ENCODE assay signal across 22 cellular contexts in the genomic region with DNA sequence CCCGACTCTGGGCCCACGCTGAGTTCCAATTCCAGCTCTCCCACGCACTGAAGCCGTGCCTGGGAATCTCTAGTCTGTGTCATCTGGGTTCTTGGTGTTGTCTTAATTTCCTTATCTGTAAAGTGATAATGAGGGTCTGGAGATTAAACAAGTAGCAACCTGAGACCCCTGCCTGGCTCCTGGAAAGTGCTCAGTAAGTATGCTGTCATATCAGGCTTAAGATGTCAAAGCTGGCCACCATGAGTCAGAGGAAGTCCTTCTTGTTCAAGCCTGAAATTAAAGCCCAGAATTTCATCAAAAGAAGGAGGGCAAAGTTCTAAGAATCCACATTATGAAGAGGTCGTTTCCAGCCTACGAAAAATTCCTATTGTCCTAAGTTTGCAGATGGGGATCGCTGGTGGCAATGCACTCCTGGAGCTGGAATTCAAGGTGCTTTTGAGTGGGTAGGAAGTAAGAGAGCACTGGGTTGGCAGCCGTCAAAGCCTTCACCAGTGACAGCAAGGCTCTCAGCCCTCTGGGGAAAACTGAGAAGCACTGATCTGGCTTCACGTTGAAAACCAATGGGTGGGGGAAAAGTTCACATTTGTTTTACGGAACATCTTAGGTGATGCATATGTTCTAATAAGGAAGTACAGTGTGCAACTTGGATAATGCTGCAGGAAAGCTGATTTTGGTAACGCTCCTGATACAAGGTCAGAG. TPM values are rescaled to one million over a fixed set of nuclear protein-coding genes. Genes with fewer than 3 reads are reported as not detected.
DNase-seq lines count a peak whose midpoint lies in the region; ATAC-seq and TF ChIP-seq lines count a peak whose summit lies in the region.
"Had no signal": no experiment of that assay in that cellular context is flagged by ENCODE, and none has a peak within 500 bp of the region (broad histone marks: within the 10 kb centered on the region; RNA-seq: fewer than 3 reads in every experiment).

No MANE protein-coding gene starts in this region.

- H3K27me3 ChIP-seq in PC-3 (ENCODE audit: low read length) (no peaks in the 10 kb centered on the region), endodermal cell (ENCODE audit: control insufficient read depth, insufficient read depth, low read length, poor library complexity, severe bottlenecking) (no peaks in the 10 kb centered on the region), mesenchymal stem cell (ENCODE audit: control insufficient read depth in 1 of 2, insufficient read depth in 1 of 2, low read length in 2 of 2) (no peaks in the 10 kb centered on the region)
- H3K27me3 ChIP-seq in naive thymus-derived CD4-positive, alpha-beta T cell (ENCODE audit: control insufficient read depth in 2 of 2, insufficient read depth in 2 of 2, low read length in 2 of 2): no peaks in the 10 kb centered on the region
- H3K27me3 ChIP-seq: heart left ventricle, stomach, tibial artery had no signal

- H3K36me3 ChIP-seq in PC-3 (ENCODE audit: low read depth, low read length) (peaks cover 21% of the 10 kb centered on the region; the same call in 1 of the 2 replicates), endodermal cell (ENCODE audit: control insufficient read depth, insufficient read depth, low read length) (peaks cover 29% of the 10 kb centered on the region), mesenchymal stem cell (ENCODE audit: control insufficient read depth in 1 of 2, insufficient read depth in 2 of 2, low read depth in 1 of 2, low read length in 2 of 2) (peaks cover 37 to 89% of the 10 kb centered on the region in 2 experiments)
- peaks cover 4 to 75% (median 11%) of the 10 kb centered on the region in 3 experiments for H3K36me3 ChIP-seq in naive thymus-derived CD4-positive, alpha-beta T cell (ENCODE audit: control insufficient read depth in 2 of 3, insufficient read depth in 3 of 3, low read length in 3 of 3)

- no peak overlapping the region for H3K4me3 Mint-ChIP-seq in endodermal cell
- no peak overlapping the region for H3K4me3 Mint-ChIP-seq in naive thymus-derived CD4-positive, alpha-beta T cell
- H3K4me3 Mint-ChIP-seq: activated CD4-positive, alpha-beta memory T cell treated with anti-CD3 and anti-CD28 coated beads, Interleukin-2, amount 10 ng/mL, durations not matched to agents 7 days and 5 days; IgD-negative memory B cell; mesothelial cell of epicardium had no signal

- H3K4me3 ChIP-seq in PC-3 (ENCODE audit: low read length): no peak overlapping the region
- peak overlapping the region; percentile 44 for H3K4me3 ChIP-seq in endodermal cell (ENCODE audit: low read length)
- no peak overlapping the region for H3K4me3 ChIP-seq in mesenchymal stem cell (ENCODE audit: insufficient read depth in 1 of 2, low read depth in 1 of 2, low read length in 2 of 2)
- no peak overlapping the region for H3K4me3 ChIP-seq in naive thymus-derived CD4-positive, alpha-beta T cell (ENCODE audit: low read length)
- H3K4me3 ChIP-seq: heart left ventricle, stomach, tibial artery had no signal

- peak overlapping the region; percentile 37 for H3K27ac Mint-ChIP-seq in endodermal cell
- H3K27ac Mint-ChIP-seq in naive thymus-derived CD4-positive, alpha-beta T cell: peak overlapping the region in 4 of 9 donors; percentile 26 to 60 (median 33)
- H3K27ac Mint-ChIP-seq: activated CD4-positive, alpha-beta memory T cell treated with anti-CD3 and anti-CD28 coated beads, Interleukin-2, amount 10 ng/mL, durations not matched to agents 7 days and 5 days; IgD-negative memory B cell; mesothelial cell of epicardium had no signal

- H2BK120ac ChIP-seq in mesenchymal stem cell (ENCODE audit: low read depth, low read length): no peak overlapping the region

- H3F3A ChIP-seq in PC-3 (ENCODE audit: low read length, unreplicated experiment): no peaks in the 10 kb centered on the region

- ATAC-seq in PC-3: no peak; the same call in 1 of the 2 replicates
- no peak for ATAC-seq in naive thymus-derived CD4-positive, alpha-beta T cell
- ATAC-seq: heart left ventricle, sciatic nerve had no signal

- POLR2A ChIA-PET in PC-3 (lab: Charles Lee; ENCODE audit: unreplicated experiment): interaction anchor here (0.6 kb wide), 1 partner anchor 48 kb away, joined by 3 read pairs; no protein-coding TSS in a partner anchor
- POLR2A ChIA-PET in naive thymus-derived CD4-positive, alpha-beta T cell (lab: Charles Lee): interaction anchor here (0.7 kb wide), 1 partner anchor 32 kb away, joined by 3 read pairs; no protein-coding TSS in a partner anchor

- H3K18ac ChIP-seq in mesenchymal stem cell (ENCODE audit: low read depth in 1 of 2, low read length in 2 of 2): no peak overlapping the region

- no peak overlapping the region for H4K8ac ChIP-seq in mesenchymal stem cell (ENCODE audit: low read length)

- no peak overlapping the region for H2BK5ac ChIP-seq in mesenchymal stem cell (ENCODE audit: low read depth, low read length, poor library complexity, severe bottlenecking)

- peaks cover 14% of the 10 kb centered on the region for H3K4me1 Mint-ChIP-seq in endodermal cell
- peaks cover 0 to 12% (median 0%) of the 10 kb centered on the region in 7 donors for H3K4me1 Mint-ChIP-seq in naive thymus-derived CD4-positive, alpha-beta T cell
- H3K4me1 Mint-ChIP-seq: IgD-negative memory B cell, mesothelial cell of epicardium had no signal

- H2AFZ ChIP-seq in PC-3 (ENCODE audit: low read length) (no peak overlapping the region), mesenchymal stem cell (ENCODE audit: low read depth, low read length) (no peak overlapping the region)

- H2AK5ac ChIP-seq in mesenchymal stem cell (ENCODE audit: low read length, severe bottlenecking): no peak overlapping the region

- H3K4me1 ChIP-seq in PC-3 (ENCODE audit: insufficient read depth, low read length) (peaks cover 9% of the 10 kb centered on the region), endodermal cell (ENCODE audit: control insufficient read depth, insufficient read depth, low read length) (no peaks in the 10 kb centered on the region), mesenchymal stem cell (ENCODE audit: control insufficient read depth, insufficient read depth, low read depth, low read length) (peaks cover 2% of the 10 kb centered on the region)
- H3K4me1 ChIP-seq in naive thymus-derived CD4-positive, alpha-beta T cell (ENCODE audit: control insufficient read depth in 2 of 2, insufficient read depth in 2 of 2, low read length in 2 of 2): no peaks in the 10 kb centered on the region
- H3K4me1 ChIP-seq: stomach, tibial artery had no signal

- 87 to 91% methylated on average over 6 to 11 of the region's 11 CpGs for WGBS in endodermal cell (ENCODE audit: insufficient coverage in 1 of 2, insufficient read length in 1 of 2), 2 experiments
- 88% methylated on average over 11 of the region's 11 CpGs for WGBS in mesenchymal stem cell

- H3K4me2 ChIP-seq in PC-3 (ENCODE audit: low read length): no peak overlapping the region
- no peak overlapping the region for H3K4me2 ChIP-seq in mesenchymal stem cell (ENCODE audit: low read length, poor library complexity, severe bottlenecking)

- TF ChIP-seq CTCF in PC-3 (conservative IDR thresholded peaks at IDR 0.05; ENCODE audit: low read depth, low read length): no peak
- no peak for TF ChIP-seq CTCF in endodermal cell (conservative IDR thresholded peaks at IDR 0.05)

- DNase-seq in ELR (ENCODE audit: low read depth) (peak; percentile 15), PC-3 (peak; percentile 13), endodermal cell (no peak), mesenchymal stem cell (peak; percentile 13), NCI-H2171 (lab: John Stamatoyannopoulos, UW) (no peak)
- no peak for DNase-seq in naive thymus-derived CD4-positive, alpha-beta T cell
- DNase-seq in stimulated activated CD4-positive, alpha-beta T cell treated with anti-CD3 and anti-CD28 coated beads, Interleukin-1b, Interleukin-23, amount 100 ng/mL, for 48 hours: no peak
- DNase-seq: activated CD4-positive, alpha-beta memory T cell treated with anti-CD3 and anti-CD28 coated beads, Interleukin-2, amount 10 ng/mL, durations not matched to agents 7 days and 5 days; activated naive CD4-positive, alpha-beta T cell treated with anti-CD3 and anti-CD28 coated beads, Interleukin-2, amount 50 U/mL, for 16 hours; anterior cingulate cortex; heart left ventricle; NCI-H1105 treated with DMSO at 0.1 percent for 48 hours; NCI-H2029 treated with DMSO at 0.1 percent for 48 hours; NCI-H226; NCI-H774; SHP77; stomach; SW 1271; tibial artery had no signal

- no TSS peak for BruUV-seq in PC-3 (replicated peaks; lab: Mats Ljungman, UMichigan)

- no peaks in the 10 kb centered on the region for H3K79me2 ChIP-seq in PC-3 (ENCODE audit: low read length)

- no peaks in the 10 kb centered on the region for H4K20me1 ChIP-seq in PC-3 (ENCODE audit: low read length)

- intact Hi-C loops in PC-3 (cut with micrococcal nuclease): no loop called here
- intact Hi-C loops in naive thymus-derived CD4-positive, alpha-beta T cell (cut with micrococcal nuclease): loop anchor here in 1 of 2 donors (5.0 kb wide), 1 partner anchor 48 kb away; no protein-coding TSS in a partner anchor

- H3K9me3 Mint-ChIP-seq in endodermal cell: no peaks in the 10 kb centered on the region
- no peaks in the 10 kb centered on the region for H3K9me3 Mint-ChIP-seq in naive thymus-derived CD4-positive, alpha-beta T cell
- H3K9me3 Mint-ChIP-seq: activated CD4-positive, alpha-beta memory T cell treated with anti-CD3 and anti-CD28 coated beads, Interleukin-2, amount 10 ng/mL, durations not matched to agents 7 days and 5 days; IgD-negative memory B cell; mesothelial cell of epicardium had no signal

- no peak overlapping the region for H2BK15ac ChIP-seq in mesenchymal stem cell (ENCODE audit: low read depth, poor library complexity, severe bottlenecking)

- H3K23ac ChIP-seq in mesenchymal stem cell (ENCODE audit: low read length in 2 of 2): no peak overlapping the region

- H3K27ac ChIP-seq in PC-3 (ENCODE audit: low read length) (no peak overlapping the region), endodermal cell (ENCODE audit: low read depth, low read length) (no peak overlapping the region), mesenchymal stem cell (ENCODE audit: low read length, poor library complexity, severe bottlenecking) (no peak overlapping the region)
- H3K27ac ChIP-seq in naive thymus-derived CD4-positive, alpha-beta T cell (ENCODE audit: low read depth, low read length): no peak overlapping the region
- H3K27ac ChIP-seq: heart left ventricle, stomach, tibial artery had no signal

- H3K9me3 ChIP-seq in PC-3 (ENCODE audit: low read length) (no peaks in the 10 kb centered on the region), endodermal cell (ENCODE audit: control insufficient read depth, low read length) (no peaks in the 10 kb centered on the region), mesenchymal stem cell (ENCODE audit: control insufficient read depth, low read length) (no peaks in the 10 kb centered on the region)
- no peaks in the 10 kb centered on the region for H3K9me3 ChIP-seq in naive thymus-derived CD4-positive, alpha-beta T cell (ENCODE audit: control insufficient read depth in 2 of 3, low read length in 3 of 3)
- H3K9me3 ChIP-seq: heart left ventricle, stomach, tibial artery had no signal

- H2BK12ac ChIP-seq in mesenchymal stem cell (ENCODE audit: low read length in 2 of 2): no peak overlapping the region

- no peaks in the 10 kb centered on the region for H3K27me3 Mint-ChIP-seq in endodermal cell (ENCODE audit: insufficient read depth)
- no peaks in the 10 kb centered on the region for H3K27me3 Mint-ChIP-seq in naive thymus-derived CD4-positive, alpha-beta T cell
- H3K27me3 Mint-ChIP-seq: activated CD4-positive, alpha-beta memory T cell treated with anti-CD3 and anti-CD28 coated beads, Interleukin-2, amount 10 ng/mL, durations not matched to agents 7 days and 5 days; IgD-negative memory B cell had no signal

- H3K36me3 Mint-ChIP-seq in endodermal cell (ENCODE audit: low read depth): peaks cover 44% of the 10 kb centered on the region
- H3K36me3 Mint-ChIP-seq in naive thymus-derived CD4-positive, alpha-beta T cell: peaks cover 5 to 55% (median 36%) of the 10 kb centered on the region in 5 donors

- H3K9ac ChIP-seq in PC-3 (ENCODE audit: low read length): no peak overlapping the region
- H3K9ac ChIP-seq in endodermal cell (ENCODE audit: extremely low read depth, low read length, poor library complexity, severe bottlenecking): no peak overlapping the region
- H3K9ac ChIP-seq in mesenchymal stem cell (ENCODE audit: low read length): no peak overlapping the region

- no peak overlapping the region for H3K4ac ChIP-seq in mesenchymal stem cell (ENCODE audit: low read depth in 1 of 2, low read length in 2 of 2)

- H3K14ac ChIP-seq in mesenchymal stem cell (ENCODE audit: low read length in 2 of 2): no peak overlapping the region

- no peak overlapping the region for H4K91ac ChIP-seq in mesenchymal stem cell (ENCODE audit: low read length)

- H3K79me1 ChIP-seq in mesenchymal stem cell (replicated peaks; ENCODE audit: low read length, poor library complexity, severe bottlenecking): peaks cover 23% of the 10 kb centered on the region

- H3K9me2 ChIP-seq in PC-3 (replicated peaks; ENCODE audit: low read length): no peaks in the 10 kb centered on the region

- CTCF ChIA-PET in PC-3 (lab: Charles Lee): no interaction called here
- CTCF ChIA-PET in naive thymus-derived CD4-positive, alpha-beta T cell (lab: Charles Lee): no interaction called here

RNA-seq across cellular contexts. Expression of gene NCAPG2, which starts 50.3 kb away (rescaled TPM):
- total RNA-seq in PC-3 (2014; rRNA removed) (49.2 and 50.2 TPM in 2 replicates), endodermal cell (10 to 100 TPM; 58.7 to 77.1 TPM)
- 54.0 TPM for polyA plus RNA-seq in endodermal cell (2013, experiment 1 of 2)
- 49.2 TPM for polyA plus RNA-seq in endodermal cell (2013, experiment 2 of 2)
- polyA plus RNA-seq in mesenchymal stem cell (2013, experiment 1 of 2): 4.7 TPM
- polyA plus RNA-seq in mesenchymal stem cell (2013, experiment 2 of 2): 4.7 TPM
- 10 to 100 TPM in 1 of 5 experiments, 1 to 10 TPM in 4; 6.0 to 88.7 (median 8.8) TPM for total RNA-seq in naive thymus-derived CD4-positive, alpha-beta T cell
- 1 to 10 TPM; 1.3 to 2.4 TPM for polyA plus RNA-seq in naive thymus-derived CD4-positive, alpha-beta T cell

Comparison
In these comparisons a context has a peak if more than half of its experiments do, and no peak if none do; other contexts are left out.
1. DNase-seq: peak in ELR (single experiment), PC-3 (single experiment) and mesenchymal stem cell (single experiment); none in endodermal cell (single experiment), naive thymus-derived CD4-positive, alpha-beta T cell (0 of 9), NCI-H2171 (single experiment) and stimulated activated CD4-positive, alpha-beta T cell treated with anti-CD3 and anti-CD28 coated beads, Interleukin-1b, Interleukin-23, amount 100 ng/mL, for 48 hours (single experiment).